Comparison of ENCODE assay signal across 27 cellular contexts in the genomic region with DNA sequence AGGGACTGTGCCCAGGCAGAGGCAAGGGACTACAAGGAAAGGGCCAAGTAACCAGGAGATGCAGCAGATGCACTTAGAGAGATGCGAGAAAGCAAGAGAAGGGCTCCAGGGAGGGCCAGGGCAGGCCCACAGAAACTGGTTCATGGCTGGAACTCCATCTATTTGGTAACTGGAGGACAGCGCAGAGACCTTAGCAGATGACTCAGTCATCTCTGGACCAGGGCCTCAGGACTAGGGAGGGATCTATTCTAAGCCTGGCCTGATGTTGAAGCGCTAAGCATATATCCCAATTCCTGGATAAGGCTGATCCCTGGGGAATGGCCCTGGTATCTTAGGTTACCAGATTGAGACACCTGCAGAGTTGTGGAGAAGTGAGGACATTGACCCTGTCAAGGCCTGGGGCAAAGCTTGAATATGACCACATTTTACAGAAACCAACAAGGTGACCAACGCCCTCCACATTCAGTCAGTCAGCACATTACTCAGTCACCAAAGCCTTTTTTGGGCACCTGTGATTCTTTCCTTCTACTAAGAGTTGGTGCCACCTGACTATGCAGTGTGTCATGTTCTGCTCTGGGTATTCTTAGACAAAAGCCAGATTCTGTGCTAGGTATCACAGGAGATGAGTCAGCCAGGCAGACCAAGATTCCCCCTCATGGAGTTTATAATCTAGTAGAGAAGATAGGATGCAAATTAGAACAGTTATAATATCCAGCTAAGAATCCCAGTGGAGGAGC.
"Had no signal": no experiment of that assay in that cellular context is flagged by ENCODE, and none has a peak within 500 bp of the region (broad histone marks: within the 10 kb centered on the region; RNA-seq: fewer than 3 reads in every experiment).

No MANE protein-coding gene starts in this region.

- H3K27me3 ChIP-seq: body of pancreas, MG63 had no signal

- ATAC-seq: activated CD8-positive, alpha-beta T cell treated with anti-CD3 and anti-CD28 coated beads for 36 hours; body of pancreas had no signal

- H3K36me3 ChIP-seq: MG63, SJCRH30, WERI-Rb-1 had no signal

- H3K9me3 ChIP-seq: body of pancreas, MG63, SJCRH30 had no signal

- H3K4me1 ChIP-seq: body of pancreas, SJCRH30 had no signal

- DNase-seq: activated CD4-positive, alpha-beta T cell treated with anti-CD3 and anti-CD28 coated beads for 1 hour; activated CD4-positive, alpha-beta T cell treated with anti-CD3 and anti-CD28 coated beads for 48 hours; activated CD4-positive, CD25-positive, alpha-beta regulatory T cell; activated CD8-positive, alpha-beta T cell treated with anti-CD3 and anti-CD28 coated beads for 36 hours; activated gamma-delta T cell; activated naive CD4-positive, alpha-beta T cell treated with Interleukin-2 at 50 U/mL for 16 hours; activated naive CD8-positive, alpha-beta T cell treated with anti-CD3 and anti-CD28 coated beads, Interleukin-2, amount 10 ng/mL, durations not matched to agents 7 days and 5 days; activated T-cell treated with anti-CD3 and anti-CD28 coated beads, Interleukin-2, amount 50 U/mL, for 1 hour; activated T-cell treated with anti-CD3 and anti-CD28 coated beads, Interleukin-2, amount 50 U/mL, for 72 hours; amygdala; body of pancreas; central memory CD4-positive, alpha-beta T cell; Kasumi-1; KG1; MG63; NCI-H1048; NCI-H1105 treated with DMSO at 0.1 percent for 48 hours; NCI-H1436; NCI-H1694; NCI-H1930; NCI-H524 treated with DMSO at 0.1 percent for 48 hours; SHP77; SJCRH30; T1000; WERI-Rb-1 had no signal

- H3K27ac ChIP-seq: body of pancreas, PC-9, SJCRH30, SK-N-MC, WERI-Rb-1 had no signal

- H3K4me3 ChIP-seq: body of pancreas, MG63, PC-9, SJCRH30, SK-N-MC had no signal
